ENCODE assay signal across 1 cellular context in genomic region chr5:151895660-151896040, GRCh38.
TF ChIP-seq lines count a peak whose summit lies in the region.

No MANE protein-coding gene starts in this region.

TF ChIP-seq in SK-N-SH, 30 proteins besides CTCF, POLR2A, EP300 and RAD21 (continued from another document):
- TF ChIP-seq RFX5 (IDR thresholded peaks at IDR 0.05; ENCODE audit: low read length) (no peak), MAX (IDR thresholded peaks at IDR 0.05; ENCODE audit: low read depth) (no peak)
TF ChIP-seq in SK-N-SH: peak in this region for 1.
